In genomic region chr4:113411496-113411938, GRCh38 we compare ENCODE assay signal across 13 cellular contexts.
DNase-seq lines count a peak whose midpoint lies in the region; ATAC-seq and TF ChIP-seq lines count a peak whose summit lies in the region.
"Had no signal": no experiment of that assay in that cellular context is flagged by ENCODE, and none has a peak within 500 bp of the region (broad histone marks: within the 10 kb centered on the region; RNA-seq: fewer than 3 reads in every experiment).

No MANE protein-coding gene starts in this region.

- CTCF ChIA-PET in MCF 10A (lab: Yijun Ruan, JAX) = interaction anchor here (0.6 to 1.5 kb wide), 9 partner anchors 17 to 1240 kb away, joined by 3 to 7 read pairs (median 3); no protein-coding TSS in a partner anchor

- POLR2A ChIA-PET in MCF 10A (lab: Yijun Ruan, JAX) = interaction anchor here (0.6 to 3.2 kb wide), 10 partner anchors 14 to 1194 kb away, joined by 3 to 21 read pairs (median 6); no protein-coding TSS in a partner anchor

- no peak overlapping the region for H3K27ac ChIP-seq in liver (ENCODE audit: low read depth in 1 of 2, low read length in 2 of 2)
- H3K27ac ChIP-seq: vagina, WERI-Rb-1 had no signal

- ATAC-seq in HG02885 (IDR thresholded peaks at IDR 0.05; ENCODE audit: poor library complexity, unreplicated experiment) (no peak), left colon (no peak)

- no peaks in the 10 kb centered on the region for H3K27me3 Mint-ChIP-seq in MCF 10A (ENCODE audit: insufficient read depth, unreplicated experiment)

- H3K4me1 ChIP-seq in liver (ENCODE audit: control insufficient read depth in 4 of 4, insufficient read depth in 4 of 4, low read length in 3 of 4) = peaks cover 2 to 25% (median 15%) of the 10 kb centered on the region in 4 donors
- H3K4me1 ChIP-seq: vagina had no signal

- no peaks in the 10 kb centered on the region for H3K27me3 ChIP-seq in liver (ENCODE audit: control insufficient read depth in 4 of 4, insufficient read depth in 4 of 4, low read length in 3 of 4)
- H3K27me3 ChIP-seq: vagina had no signal

- H3K9me3 ChIP-seq in liver (ENCODE audit: control insufficient read depth in 4 of 4, low read length in 3 of 4) = peaks cover 0 to 1% (median 0%) of the 10 kb centered on the region in 4 donors
- H3K9me3 ChIP-seq: vagina had no signal

- DNase-seq in AG09319 (ENCODE audit: extremely low read depth, low read depth) = peak; percentile 65
- peak; percentile 73 for DNase-seq in HS-27A (ENCODE audit: low read depth)
- peak; percentile 94 for DNase-seq in MCF 10A (ENCODE audit: unreplicated experiment)
- no peak for DNase-seq in NCI-H774 (lab: John Stamatoyannopoulos, UW)
- no peak for DNase-seq in NCI-H526 treated with DMSO at 0.1 percent for 48 hours (lab: John Stamatoyannopoulos, UW)
- DNase-seq in left colon = no peak
- DNase-seq: activated naive CD4-positive, alpha-beta T cell; GF-D8; NCI-H82; WERI-Rb-1 had no signal

- no peak overlapping the region for H3K4me3 ChIP-seq in liver (ENCODE audit: low read depth in 1 of 3, low read length in 3 of 3)
- H3K4me3 ChIP-seq: vagina had no signal

- peak; percentile 36 to 63 for TF ChIP-seq RAD21 in liver (IDR thresholded peaks at IDR 0.05)

- no peaks in the 10 kb centered on the region for H3K9me3 Mint-ChIP-seq in MCF 10A (ENCODE audit: unreplicated experiment)

- 21% methylated on average over 4 of the region's 4 CpGs for WGBS in liver

- no peaks in the 10 kb centered on the region for H3K36me3 ChIP-seq in liver (ENCODE audit: control insufficient read depth in 4 of 4, insufficient read depth in 3 of 4, low read depth in 1 of 4, low read length in 3 of 4)
- H3K36me3 ChIP-seq: vagina, WERI-Rb-1 had no signal

- no peak overlapping the region for H3K4me3 Mint-ChIP-seq in MCF 10A (ENCODE audit: unreplicated experiment)

- peak overlapping the region; percentile 53 for H3K27ac Mint-ChIP-seq in MCF 10A (ENCODE audit: low read depth, unreplicated experiment)

- H3K36me3 Mint-ChIP-seq in MCF 10A (ENCODE audit: insufficient read depth, unreplicated experiment) = no peaks in the 10 kb centered on the region

- intact Hi-C loops in MCF 10A (cut with micrococcal nuclease) (loop anchor here (1.0 to 5.0 kb wide), 3 partner anchors 57 to 351 kb away; no protein-coding TSS in a partner anchor), left colon (cut with DNase I, micrococcal nuclease) (no loop called here)

- BruUV-seq in MCF 10A (replicated peaks; lab: Mats Ljungman, UMichigan) = no TSS peak

- TF ChIP-seq CTCF in AG09319 (IDR thresholded peaks at IDR 0.05; ENCODE audit: low read depth, low read length) (peak; percentile 11), MCF 10A (IDR thresholded peaks at IDR 0.05; ENCODE audit: unreplicated experiment) (peak; percentile 18), liver (IDR thresholded peaks at IDR 0.05; ENCODE audit: low read depth, low read length, missing input control) (no peak)

- H3K4me1 Mint-ChIP-seq in MCF 10A (ENCODE audit: insufficient read depth, unreplicated experiment) = peaks cover 9% of the 10 kb centered on the region

- no peak overlapping the region for H3K9ac ChIP-seq in liver (ENCODE audit: low read depth in 1 of 2, low read length in 2 of 2)

TF ChIP-seq in liver, 16 proteins besides CTCF, POLR2A, EP300 and RAD21:
- TF ChIP-seq JUND (IDR thresholded peaks at IDR 0.05) (peak in 1 of 2 donors; percentile 27), NR2F2 (IDR thresholded peaks at IDR 0.05) (no peak), HNF4A (conservative IDR thresholded peaks at IDR 0.05) (peak; percentile 31 to 61), FOXA2 (IDR thresholded peaks at IDR 0.05) (no peak), ATF3 (IDR thresholded peaks at IDR 0.05) (peak; percentile 31), TAF1 (conservative IDR thresholded peaks at IDR 0.05) (no peak), RXRA (IDR thresholded peaks at IDR 0.05) (no peak), EGR1 (IDR thresholded peaks at IDR 0.05; ENCODE audit: low read depth in 2 of 2) (no peak), ZBTB33 (IDR thresholded peaks at IDR 0.05) (no peak), FOXA1 (IDR thresholded peaks at IDR 0.05) (no peak), SP1 (IDR thresholded peaks at IDR 0.05) (peak; percentile 30)
- TF ChIP-seq, protein P1, sequence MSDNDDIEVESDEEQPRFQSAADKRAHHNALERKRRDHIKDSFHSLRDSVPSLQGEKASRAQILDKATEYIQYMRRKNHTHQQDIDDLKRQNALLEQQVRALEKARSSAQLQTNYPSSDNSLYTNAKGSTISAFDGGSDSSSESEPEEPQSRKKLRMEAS (IDR thresholded peaks at IDR 0.05) = no peak

Comparison
In these comparisons a context has a peak if more than half of its experiments do, and no peak if none do; other contexts are left out.
1. DNase-seq: peak in AG09319 (single experiment), HS-27A (single experiment) and MCF 10A (single experiment); none in NCI-H774 (single experiment), NCI-H526 treated with DMSO at 0.1 percent for 48 hours (single experiment) and left colon (0 of 2).